In the genomic region with DNA sequence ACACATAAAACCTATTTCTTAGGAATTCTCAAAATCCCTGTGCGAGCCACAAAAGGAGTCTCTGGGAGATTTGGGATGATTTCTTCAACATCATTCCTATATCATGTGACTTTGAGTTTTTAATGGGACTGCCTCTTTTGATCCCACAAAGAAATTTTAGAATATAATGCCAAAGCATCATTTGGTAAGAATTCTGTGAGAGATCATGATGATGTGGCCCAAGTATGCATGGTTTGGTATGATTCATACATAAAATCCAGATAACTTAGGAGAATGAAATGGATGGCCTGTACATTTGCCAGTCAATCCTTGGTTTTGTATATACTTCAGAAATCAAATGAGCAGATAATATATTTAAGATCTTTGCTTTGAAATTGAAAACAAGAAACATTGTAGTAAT, we compare ENCODE assay signal across 16 cellular contexts.
A peak's percentile ranks its signal among the peaks of the same experiment; 100 is the strongest.
DNase-seq lines count a peak whose midpoint lies in the region; ATAC-seq, FAIRE-seq and TF ChIP-seq lines count a peak whose summit lies in the region.
"Had no signal": no experiment of that assay in that cellular context is flagged by ENCODE, and none has a peak within 500 bp of the region (broad histone marks: within the 10 kb centered on the region; RNA-seq: fewer than 3 reads in every experiment).

No MANE protein-coding gene starts in this region.

- no peak overlapping the region for H3K27ac Mint-ChIP-seq in H9
- H3K27ac Mint-ChIP-seq: activated B cell treated with CpG ODN at 0.5 μM for 24 hours; activated naive CD4-positive, alpha-beta T cell treated with anti-CD3 and anti-CD28 coated beads for 36 hours had no signal

- H3K36me3 ChIP-seq in SK-N-SH (replicated peaks in 1 of 2; ENCODE audit: control insufficient read depth in 1 of 2, insufficient read depth in 2 of 2, low read length in 1 of 2): no peaks in the 10 kb centered on the region
- H3K36me3 ChIP-seq in effector memory CD4-positive, alpha-beta T cell (ENCODE audit: control insufficient read depth, insufficient read depth, low read length): no peaks in the 10 kb centered on the region
- H3K36me3 ChIP-seq: left ventricle myocardium inferior had no signal

- H3K23me2 ChIP-seq in H9 (ENCODE audit: insufficient read length, low read depth, low read length, poor library complexity, severe bottlenecking): no peaks in the 10 kb centered on the region

- CTCF ChIA-PET in SK-N-SH (lab: Yijun Ruan, JAX): no interaction called here

- DNase-seq in GM04504 (ENCODE audit: low read depth) (peak; percentile 58), SK-N-SH (no peak), fibroblast of peridontal ligament (ENCODE audit: extremely low read depth) (peak; percentile 92), urothelium cell line (ENCODE audit: low spot score) (peak; percentile 20), left ventricle myocardium superior (no peak), H9 (no peak)
- no peak for DNase-seq in effector memory CD4-positive, alpha-beta T cell
- DNase-seq: activated B cell treated with CpG ODN at 0.5 μM for 24 hours; activated naive CD4-positive, alpha-beta T cell treated with anti-CD3 and anti-CD28 coated beads for 36 hours; KG1; left ventricle myocardium inferior; naive B cell; NCI-H1417; testis had no signal

- no peak for TF ChIP-seq RAD21 in SK-N-SH (IDR thresholded peaks at IDR 0.05; ENCODE audit: low read length)

- H3K27me3 ChIP-seq in SK-N-SH (ENCODE audit: insufficient read depth) (no peaks in the 10 kb centered on the region), H9 (ENCODE audit: insufficient read depth, low read length) (no peaks in the 10 kb centered on the region)
- no peaks in the 10 kb centered on the region for H3K27me3 ChIP-seq in effector memory CD4-positive, alpha-beta T cell (replicated peaks; ENCODE audit: control insufficient read depth, insufficient read depth, low read length, poor library complexity, severe bottlenecking)
- H3K27me3 ChIP-seq: testis had no signal

- no peak for ATAC-seq in left ventricle myocardium superior

- H4K5ac ChIP-seq in H9 (ENCODE audit: insufficient read length, low read depth, low read length): no peak overlapping the region

- H3K4ac ChIP-seq in H9 (ENCODE audit: low read depth, low read length): no peak overlapping the region

- H3K18ac ChIP-seq in H9 (ENCODE audit: insufficient read length, low read depth, low read length): no peak overlapping the region

- H3K79me2 ChIP-seq in SK-N-SH (ENCODE audit: insufficient read depth): peaks cover 44% of the 10 kb centered on the region
- H3K79me2 ChIP-seq in H9 (ENCODE audit: insufficient read depth, low read length): no peaks in the 10 kb centered on the region

- peaks cover 31% of the 10 kb centered on the region for H3F3A ChIP-seq in SK-N-SH (replicated peaks; ENCODE audit: insufficient read depth)

- H3K4me3 Mint-ChIP-seq in H9: no peak overlapping the region
- H3K4me3 Mint-ChIP-seq: activated B cell treated with CpG ODN at 0.5 μM for 24 hours; activated naive CD4-positive, alpha-beta T cell treated with anti-CD3 and anti-CD28 coated beads for 36 hours; central memory CD8-positive, alpha-beta T cell; naive B cell had no signal

- no peak for FAIRE-seq in urothelium cell line (lab: Jason Lieb, UNC)
- FAIRE-seq: GM18507 had no signal

- TF ChIP-seq EP300 in SK-N-SH (IDR thresholded peaks at IDR 0.05; ENCODE audit: borderline replicate concordance in 1 of 2, low read depth in 1 of 2, low read length in 1 of 2): peak in 1 of 2 experiments; percentile 70; a peak in 1 of 4 replicates

- H3K9ac ChIP-seq in SK-N-SH (peak overlapping the region; percentile 57; the same call in 1 of the 2 replicates), H9 (ENCODE audit: extremely low read depth, insufficient read length, low read length) (no peak overlapping the region)

- 0 out of 4 replicates have a peak, but pooled peaks cover 0 to 2% of the 10 kb centered on the region in 2 experiments for H3K4me1 Mint-ChIP-seq in H9
- H3K4me1 Mint-ChIP-seq: central memory CD8-positive, alpha-beta T cell had no signal

- peak overlapping the region; percentile 34 to 98; a peak in 3 of 4 replicates for H3K27ac ChIP-seq in SK-N-SH (ENCODE audit: low read depth in 2 of 2, low read length in 1 of 2)
- H3K27ac ChIP-seq in effector memory CD4-positive, alpha-beta T cell (ENCODE audit: insufficient read depth, low read length, poor library complexity, severe bottlenecking): no peak overlapping the region
- no peak overlapping the region for H3K27ac ChIP-seq in H9 (ENCODE audit: insufficient read length, low read depth, low read length)
- H3K27ac ChIP-seq: left ventricle myocardium inferior, testis had no signal

- H2AFZ ChIP-seq in SK-N-SH (ENCODE audit: low read depth) (no peak overlapping the region), H9 (ENCODE audit: low read length) (no peak overlapping the region)

- H3K27me3 Mint-ChIP-seq in H9 (ENCODE audit: low read depth): no peaks in the 10 kb centered on the region; the same call in 1 of the 2 replicates
- H3K27me3 Mint-ChIP-seq: activated B cell treated with CpG ODN at 0.5 μM for 24 hours; central memory CD8-positive, alpha-beta T cell; naive B cell had no signal

- H3K23ac ChIP-seq in H9 (ENCODE audit: insufficient read length, low read depth, low read length): no peak overlapping the region

- H2BK120ac ChIP-seq in H9 (ENCODE audit: low read depth, low read length, poor library complexity, severe bottlenecking): no peak overlapping the region

- H4K91ac ChIP-seq in H9 (ENCODE audit: insufficient read length, low read depth, low read length): no peak overlapping the region

- H3K4me1 ChIP-seq in SK-N-SH (ENCODE audit: control insufficient read depth in 1 of 2, insufficient read depth in 2 of 2, low read depth in 1 of 2, low read length in 1 of 2) (peaks cover 0 to 9% of the 10 kb centered on the region in 2 experiments; a peak in 3 of 4 replicates), H9 (ENCODE audit: insufficient read depth, low read length) (no peaks in the 10 kb centered on the region)
- no peaks in the 10 kb centered on the region for H3K4me1 ChIP-seq in effector memory CD4-positive, alpha-beta T cell (ENCODE audit: control insufficient read depth, insufficient read depth, low read length, poor library complexity, severe bottlenecking)
- H3K4me1 ChIP-seq: left ventricle myocardium inferior, testis had no signal

- H3K4me3 ChIP-seq in SK-N-SH (ENCODE audit: low read depth in 2 of 2, low read length in 1 of 2): no peak overlapping the region
- no peak overlapping the region for H3K4me3 ChIP-seq in effector memory CD4-positive, alpha-beta T cell (ENCODE audit: insufficient read depth, low read depth, low read length, poor library complexity, severe bottlenecking)
- H3K4me3 ChIP-seq: left ventricle myocardium inferior, testis had no signal

- H2BK15ac ChIP-seq in H9 (ENCODE audit: low read depth, low read length): no peak overlapping the region

- no peak overlapping the region for H2BK20ac ChIP-seq in H9 (ENCODE audit: low read depth, low read length, poor library complexity, severe bottlenecking)

- no peak for TF ChIP-seq CTCF in SK-N-SH (IDR thresholded peaks at IDR 0.05)
- TF ChIP-seq CTCF in H9 (conservative IDR thresholded peaks at IDR 0.05): no peak

- H3K4me2 ChIP-seq in SK-N-SH (peak overlapping the region; percentile 48), H9 (ENCODE audit: insufficient read depth, insufficient read length, low read length) (no peak overlapping the region)

- no peak overlapping the region for H4K8ac ChIP-seq in H9 (replicated peaks; ENCODE audit: insufficient read length, low read depth, low read length)

- H3K14ac ChIP-seq in H9 (ENCODE audit: insufficient read depth, low read length): no peak overlapping the region

- no peaks in the 10 kb centered on the region for H3K9me2 ChIP-seq in SK-N-SH

- 83% methylated on average over 1 of the region's 1 CpG for WGBS in SK-N-SH (ENCODE audit: low lambda C conversion rate)
- whole genome bisulfite sequencing in H9 (ENCODE audit: extremely low coverage, insufficient read length, low lambda C conversion rate): no CpG with 5 or more reads among the region's 1 CpG

- intact Hi-C loops in left ventricle myocardium superior (cut with micrococcal nuclease): no loop called here

- no peak overlapping the region for H2BK12ac ChIP-seq in H9 (ENCODE audit: insufficient read length, low read depth, low read length)

- no peak overlapping the region for H2BK5ac ChIP-seq in H9 (ENCODE audit: insufficient read length, low read length)

- no peak overlapping the region for H2AK5ac ChIP-seq in H9 (ENCODE audit: insufficient read length, low read length)

- no peak overlapping the region for H3T11ph ChIP-seq in H9 (ENCODE audit: low read length)

- H3K56ac ChIP-seq in H9 (ENCODE audit: insufficient read length, low read depth, low read length): no peak overlapping the region

- POLR2A ChIA-PET in SK-N-SH (lab: Yijun Ruan, JAX): no interaction called here

- H3K9me3 ChIP-seq in SK-N-SH: no peaks in the 10 kb centered on the region
- H3K9me3 ChIP-seq in effector memory CD4-positive, alpha-beta T cell (ENCODE audit: control insufficient read depth, low read length): no peaks in the 10 kb centered on the region
- no peaks in the 10 kb centered on the region for H3K9me3 ChIP-seq in H9 (ENCODE audit: control insufficient read depth, low read depth, low read length)
- H3K9me3 ChIP-seq: left ventricle myocardium inferior, testis had no signal

- H4K20me1 ChIP-seq in SK-N-SH (ENCODE audit: insufficient read depth): no peaks in the 10 kb centered on the region
- no peaks in the 10 kb centered on the region for H4K20me1 ChIP-seq in H9 (ENCODE audit: control insufficient read depth, insufficient read depth, insufficient read length)

- peaks cover 3% of the 10 kb centered on the region for H3K79me1 ChIP-seq in H9 (ENCODE audit: insufficient read depth, low read depth, low read length, poor library complexity, severe bottlenecking)

- peaks cover under 1 to 5% of the 10 kb centered on the region in 2 experiments; a peak in 4 of 5 replicates for H3K9me3 Mint-ChIP-seq in H9
- H3K9me3 Mint-ChIP-seq: central memory CD8-positive, alpha-beta T cell had no signal

- H3K36me3 Mint-ChIP-seq in H9 (ENCODE audit: insufficient read depth in 1 of 3, low read depth in 3 of 3): peaks cover 2 to 5% (median 4%) of the 10 kb centered on the region in 3 experiments; a peak in 3 of 7 replicates

TF ChIP-seq in SK-N-SH, 30 proteins besides CTCF, POLR2A, EP300 and RAD21 (continues in another document):
- TF ChIP-seq, protein P1, sequence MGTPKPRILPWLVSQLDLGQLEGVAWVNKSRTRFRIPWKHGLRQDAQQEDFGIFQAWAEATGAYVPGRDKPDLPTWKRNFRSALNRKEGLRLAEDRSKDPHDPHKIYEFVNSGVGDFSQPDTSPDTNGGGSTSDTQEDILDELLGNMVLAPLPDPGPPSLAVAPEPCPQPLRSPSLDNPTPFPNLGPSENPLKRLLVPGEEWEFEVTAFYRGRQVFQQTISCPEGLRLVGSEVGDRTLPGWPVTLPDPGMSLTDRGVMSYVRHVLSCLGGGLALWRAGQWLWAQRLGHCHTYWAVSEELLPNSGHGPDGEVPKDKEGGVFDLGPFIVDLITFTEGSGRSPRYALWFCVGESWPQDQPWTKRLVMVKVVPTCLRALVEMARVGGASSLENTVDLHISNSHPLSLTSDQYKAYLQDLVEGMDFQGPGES (IDR thresholded peaks at IDR 0.05; ENCODE audit: low read depth, low read length): no peak
- no peak for TF ChIP-seq GABPA (IDR thresholded peaks at IDR 0.05; ENCODE audit: low read depth)
- no peak for TF ChIP-seq ELF1 (IDR thresholded peaks at IDR 0.05)
- TF ChIP-seq JUND (IDR thresholded peaks at IDR 0.05): peak; percentile 86
- TF ChIP-seq NRF1 (IDR thresholded peaks at IDR 0.05; ENCODE audit: low read depth, low read length): no peak

Comparison
In these comparisons a context has a peak if more than half of its experiments do, and no peak if none do; other contexts are left out.
1. DNase-seq: peak in GM04504 (single experiment), fibroblast of peridontal ligament (single experiment) and urothelium cell line (single experiment); none in SK-N-SH (single experiment), left ventricle myocardium superior (single experiment), effector memory CD4-positive, alpha-beta T cell (0 of 3) and H9 (single experiment).
2. H3K27ac ChIP-seq: peak in SK-N-SH (2 of 2); none in effector memory CD4-positive, alpha-beta T cell (single experiment) and H9 (single experiment).